ENCODE assay signal across 9 cellular contexts in genomic region chr10:84563868-84564267, GRCh38.
DNase-seq lines count a peak whose midpoint lies in the region; ATAC-seq and TF ChIP-seq lines count a peak whose summit lies in the region.
"Had no signal": no experiment of that assay in that cellular context is flagged by ENCODE, and none has a peak within 500 bp of the region (broad histone marks: within the 10 kb centered on the region; RNA-seq: fewer than 3 reads in every experiment).

No MANE protein-coding gene starts in this region.

- no peaks in the 10 kb centered on the region for H3K36me3 Mint-ChIP-seq in endodermal cell (ENCODE audit: low read depth)

- H3K9ac ChIP-seq in endodermal cell (ENCODE audit: extremely low read depth, low read length, poor library complexity, severe bottlenecking), result no peak overlapping the region

- H3K4me1 ChIP-seq in HEK293 (ENCODE audit: control insufficient read depth, insufficient read depth, low read length) (peaks cover 7% of the 10 kb centered on the region), endodermal cell (ENCODE audit: control insufficient read depth, insufficient read depth, low read length) (peaks cover 13% of the 10 kb centered on the region)

- H3K27me3 ChIP-seq in endodermal cell (ENCODE audit: control insufficient read depth, insufficient read depth, low read length, poor library complexity, severe bottlenecking), result no peaks in the 10 kb centered on the region

- POLR2A ChIA-PET in HEK293 (lab: Yijun Ruan, JAX), result interaction anchor here (0.6 to 1.3 kb wide), 2 partner anchors 8 to 49 kb away, joined by 3 to 4 read pairs; no protein-coding TSS in a partner anchor

- H3K27me3 Mint-ChIP-seq in endodermal cell (ENCODE audit: insufficient read depth), result no peaks in the 10 kb centered on the region

- CTCF ChIA-PET in HEK293 (lab: Yijun Ruan, JAX), result interaction anchor here (0.5 to 0.7 kb wide), 3 partner anchors 45 to 209 kb away, joined by 3 to 7 read pairs (median 6); no protein-coding TSS in a partner anchor

- DNase-seq in endodermal cell (no peak), DMS 273 treated with DMSO at 0.1 percent for 48 hours (lab: John Stamatoyannopoulos, UW) (no peak), left cardiac atrium (no peak)
- no peak for DNase-seq in activated CD4-positive, alpha-beta T cell treated with anti-CD3 and anti-CD28 coated beads for 48 hours
- DNase-seq: NCI-H1694 treated with DMSO at 0.1 percent for 48 hours had no signal

- peaks cover 39% of the 10 kb centered on the region for H3K4me1 Mint-ChIP-seq in endodermal cell

- no peaks in the 10 kb centered on the region for H3K36me3 ChIP-seq in HEK293 (ENCODE audit: control insufficient read depth in 2 of 2, insufficient read depth in 1 of 2, low read length in 2 of 2)
- no peaks in the 10 kb centered on the region for H3K36me3 ChIP-seq in endodermal cell (ENCODE audit: control insufficient read depth, insufficient read depth, low read length)

- ATAC-seq in GM19025 (IDR thresholded peaks at IDR 0.05; ENCODE audit: low read depth, unreplicated experiment), result peak; percentile 38
- peak; percentile 29 for ATAC-seq in HG03442 (IDR thresholded peaks at IDR 0.05; ENCODE audit: unreplicated experiment)
- no peak for ATAC-seq in esophagus mucosa
- no peak for ATAC-seq in left cardiac atrium

- H3K4me3 Mint-ChIP-seq in endodermal cell, result no peak overlapping the region

- H3K9me3 Mint-ChIP-seq in endodermal cell, result peaks cover 17% of the 10 kb centered on the region

- 89 to 93% methylated on average over 2 to 4 of the region's 4 CpGs for WGBS in endodermal cell (ENCODE audit: insufficient coverage in 1 of 2, insufficient read length in 1 of 2), 2 experiments

- H3K4me3 ChIP-seq in HEK293 (ENCODE audit: low read depth, low read length) (no peak overlapping the region), endodermal cell (ENCODE audit: low read length) (peak overlapping the region; percentile 37)

- H3K27ac ChIP-seq in HEK293 (ENCODE audit: extremely low read depth, low read depth, low read length), result no peak overlapping the region
- H3K27ac ChIP-seq in endodermal cell (ENCODE audit: low read depth, low read length), result no peak overlapping the region

- no peak for TF ChIP-seq CTCF in HEK293 (tag by site-specific recombination; IDR thresholded peaks at IDR 0.05)
- TF ChIP-seq CTCF in endodermal cell (conservative IDR thresholded peaks at IDR 0.05), result no peak

- no peak overlapping the region for H3K27ac Mint-ChIP-seq in endodermal cell

- no peaks in the 10 kb centered on the region for H3K9me3 ChIP-seq in HEK293 (ENCODE audit: control insufficient read depth, insufficient read depth, low read depth, low read length)
- peaks cover 14% of the 10 kb centered on the region for H3K9me3 ChIP-seq in endodermal cell (ENCODE audit: control insufficient read depth, low read length)

- intact Hi-C loops in left cardiac atrium (cut with DNase I), result no loop called here

TF ChIP-seq in HEK293, 187 proteins besides CTCF, POLR2A, EP300 and RAD21 (continues in another document):
- TF ChIP-seq FEZF1 (tag by site-specific recombination; IDR thresholded peaks at IDR 0.05) (peak; percentile 49; the same call in 1 of the 2 replicates), ZNF544 (tag by site-specific recombination; IDR thresholded peaks at IDR 0.05) (no peak), PRDM2 (tag by site-specific recombination; IDR thresholded peaks at IDR 0.05; ENCODE audit: borderline replicate concordance) (no peak), ZNF121 (tag by site-specific recombination; IDR thresholded peaks at IDR 0.05) (no peak), ZFP37 (tag by site-specific recombination; IDR thresholded peaks at IDR 0.05) (no peak), ZNF202 (tag by site-specific recombination; IDR thresholded peaks at IDR 0.05; ENCODE audit: borderline replicate concordance) (no peak), ZNF530 (tag by site-specific recombination; IDR thresholded peaks at IDR 0.05; ENCODE audit: low read depth) (no peak), ZNF37A (tag by site-specific recombination; IDR thresholded peaks at IDR 0.05) (no peak), PRDM6 (tag by site-specific recombination; IDR thresholded peaks at IDR 0.05) (no peak), ZSCAN16 (tag by site-specific recombination; IDR thresholded peaks at IDR 0.05) (no peak), PRDM4 (tag by site-specific recombination; IDR thresholded peaks at IDR 0.05) (no peak), ZNF324 (tag by site-specific recombination; IDR thresholded peaks at IDR 0.05) (no peak), ZNF626 (tag by site-specific recombination; IDR thresholded peaks at IDR 0.05) (no peak), ZFP3 (tag by site-specific recombination; IDR thresholded peaks at IDR 0.05; ENCODE audit: low read depth) (no peak), KLF16 (tag by site-specific recombination; IDR thresholded peaks at IDR 0.05) (no peak)

Comparison
In these comparisons a context has a peak if more than half of its experiments do, and no peak if none do; other contexts are left out.
1. ATAC-seq: peak in GM19025 (single experiment) and HG03442 (single experiment); none in esophagus mucosa (single experiment) and left cardiac atrium (0 of 2).